In the genomic region with DNA sequence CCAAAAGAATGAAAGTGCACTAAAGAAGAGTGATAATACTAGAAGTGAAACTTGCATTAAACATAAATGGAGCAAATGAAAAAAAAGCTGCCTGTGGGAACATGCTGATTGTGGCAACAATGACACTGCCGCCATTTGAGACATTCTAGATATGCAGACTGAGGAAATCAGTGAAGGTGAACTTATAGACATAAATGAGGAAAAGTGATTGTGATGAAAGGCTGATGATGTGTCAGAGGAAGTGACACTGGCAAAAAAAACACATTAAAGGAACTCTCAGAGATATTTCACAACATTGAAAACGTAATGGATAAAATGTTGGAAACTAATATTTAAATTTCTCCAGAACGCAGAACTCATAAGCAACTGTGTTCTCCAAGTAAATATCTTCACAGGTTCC, we compare ENCODE assay signal across 13 cellular contexts. TPM values are rescaled to one million over a fixed set of nuclear protein-coding genes. Genes with fewer than 3 reads are reported as not detected.
DNase-seq lines count a peak whose midpoint lies in the region; ATAC-seq and TF ChIP-seq lines count a peak whose summit lies in the region.
"Had no signal": no experiment of that assay in that cellular context is flagged by ENCODE, and none has a peak within 500 bp of the region (broad histone marks: within the 10 kb centered on the region; RNA-seq: fewer than 3 reads in every experiment).

No MANE protein-coding gene starts in this region.

- H4K20me1 ChIP-seq in DOHH2 (ENCODE audit: control insufficient read depth, insufficient read depth, low read depth, low read length) (no peaks in the 10 kb centered on the region), SU-DHL-6 (ENCODE audit: low read depth, low read length) (no peaks in the 10 kb centered on the region)

- H3K4me1 Mint-ChIP-seq in stimulated activated effector memory CD8-positive, alpha-beta T cell treated with anti-CD3 and anti-CD28 coated beads, Interleukin-12 subunit alpha, Interleukin-12 subunit beta, amount 100 ng/mL, for 72 hours, result peaks cover 5% of the 10 kb centered on the region
- H3K4me1 Mint-ChIP-seq: activated T-helper 17 cell treated with anti-CD3 and anti-CD28 coated beads, Interleukin-2, amount 50 U/mL, for 72 hours had no signal

- WGBS in neuronal stem cell (ENCODE audit: extremely low coverage in 2 of 2, insufficient read length in 2 of 2, insufficient replicate concordance in 1 of 2), 2 donors, result no CpG with 5 or more reads among the region's 3 CpGs

- H3K36me3 ChIP-seq in DOHH2 (ENCODE audit: control insufficient read depth, low read length) (peaks cover 16% of the 10 kb centered on the region), SU-DHL-6 (ENCODE audit: low read length) (no peaks in the 10 kb centered on the region), neuronal stem cell (replicated peaks in 1 of 2; ENCODE audit: control insufficient read depth in 2 of 2, insufficient read depth in 2 of 2, low read length in 2 of 2) (peaks cover 5 to 26% of the 10 kb centered on the region in 2 donors)

- no peak overlapping the region for H4K91ac ChIP-seq in neuronal stem cell (ENCODE audit: low read depth, low read length, poor library complexity)

- no peaks in the 10 kb centered on the region for H3K9me3 Mint-ChIP-seq in stimulated activated effector memory CD8-positive, alpha-beta T cell treated with anti-CD3 and anti-CD28 coated beads, Interleukin-12 subunit alpha, Interleukin-12 subunit beta, amount 100 ng/mL, for 72 hours
- H3K9me3 Mint-ChIP-seq: activated T-helper 17 cell treated with anti-CD3 and anti-CD28 coated beads, Interleukin-2, amount 50 U/mL, for 72 hours; stimulated activated naive CD8-positive, alpha-beta T cell treated with anti-CD3 and anti-CD28 coated beads, Interleukin-15, Interleukin-2, amounts not matched to agents 100 ng/mL and 50 ng/mL, for 24 hours had no signal

- no peak overlapping the region for H3K27ac Mint-ChIP-seq in stimulated activated effector memory CD8-positive, alpha-beta T cell treated with anti-CD3 and anti-CD28 coated beads, Interleukin-12 subunit alpha, Interleukin-12 subunit beta, amount 100 ng/mL, for 72 hours
- H3K27ac Mint-ChIP-seq: activated T-helper 17 cell treated with anti-CD3 and anti-CD28 coated beads, Interleukin-2, amount 50 U/mL, for 72 hours; stimulated activated naive CD8-positive, alpha-beta T cell treated with anti-CD3 and anti-CD28 coated beads, Interleukin-15, Interleukin-2, amounts not matched to agents 100 ng/mL and 50 ng/mL, for 24 hours had no signal

- H3K9ac ChIP-seq in SU-DHL-6 (ENCODE audit: low read length), result no peak overlapping the region; the same call in 1 of the 2 replicates
- H3K9ac ChIP-seq in neuronal stem cell (ENCODE audit: low read depth, low read length, poor library complexity), result no peak overlapping the region
- H3K9ac ChIP-seq: parathyroid adenoma had no signal

- no peak overlapping the region for H3K4ac ChIP-seq in neuronal stem cell (ENCODE audit: low read length)

- no peak overlapping the region for H3K27ac ChIP-seq in DOHH2 (ENCODE audit: low read depth, low read length)
- H3K27ac ChIP-seq in SU-DHL-6 (ENCODE audit: low read depth, low read length), result no peak overlapping the region
- no peak overlapping the region for H3K27ac ChIP-seq in neuronal stem cell (replicated peaks; ENCODE audit: low read length)
- H3K27ac ChIP-seq: parathyroid adenoma had no signal

- H3K18ac ChIP-seq in neuronal stem cell (ENCODE audit: low read length), result no peak overlapping the region

- no peak overlapping the region for H2BK120ac ChIP-seq in neuronal stem cell (ENCODE audit: low read depth, low read length)

- no peak for ATAC-seq in stimulated activated effector memory CD8-positive, alpha-beta T cell treated with anti-CD3 and anti-CD28 coated beads, Interleukin-12 subunit alpha, Interleukin-12 subunit beta, amount 100 ng/mL, for 72 hours
- ATAC-seq in HG03571 (IDR thresholded peaks at IDR 0.05; ENCODE audit: unreplicated experiment), result no peak
- ATAC-seq: activated CD4-positive, CD25-positive, alpha-beta regulatory T cell treated with anti-CD3 and anti-CD28 coated beads, Interleukin-2, amount 50 U/mL, for 24 hours; activated T-helper 17 cell treated with anti-CD3 and anti-CD28 coated beads, Interleukin-2, amount 50 U/mL, for 72 hours had no signal

- H3K4me3 Mint-ChIP-seq in stimulated activated effector memory CD8-positive, alpha-beta T cell treated with anti-CD3 and anti-CD28 coated beads, Interleukin-12 subunit alpha, Interleukin-12 subunit beta, amount 100 ng/mL, for 72 hours, result no peak overlapping the region
- H3K4me3 Mint-ChIP-seq: activated T-helper 17 cell treated with anti-CD3 and anti-CD28 coated beads, Interleukin-2, amount 50 U/mL, for 72 hours; stimulated activated naive CD8-positive, alpha-beta T cell treated with anti-CD3 and anti-CD28 coated beads, Interleukin-15, Interleukin-2, amounts not matched to agents 100 ng/mL and 50 ng/mL, for 24 hours had no signal

- peak; percentile 33 for DNase-seq in Jurkat, Clone E6-1 (ENCODE audit: low read depth, low spot score)
- DNase-seq in kidney tubule cell (ENCODE audit: low spot score) (peak; percentile 25), H4 (ENCODE audit: low spot score) (no peak), neuronal stem cell (ENCODE audit: low spot score) (no peak)
- no peak for DNase-seq in stimulated activated effector memory CD8-positive, alpha-beta T cell treated with anti-CD3 and anti-CD28 coated beads, Interleukin-12 subunit alpha, Interleukin-12 subunit beta, amount 100 ng/mL, for 72 hours (ENCODE audit: low spot score in 2 of 2)
- DNase-seq: NCI-H2081 had no signal

- no peak overlapping the region for H2AK5ac ChIP-seq in neuronal stem cell (ENCODE audit: low read depth, low read length)

- H3K4me3 ChIP-seq in DOHH2 (ENCODE audit: low read length), result peak overlapping the region; percentile 97
- peak overlapping the region; percentile 90 for H3K4me3 ChIP-seq in Jurkat, Clone E6-1 (ENCODE audit: low read length)
- H3K4me3 ChIP-seq in SU-DHL-6 (ENCODE audit: insufficient read depth, low read length, poor library complexity, severe bottlenecking), result peak overlapping the region; percentile 74
- H3K4me3 ChIP-seq in neuronal stem cell (ENCODE audit: low read length in 2 of 2), result peak overlapping the region in 1 of 2 donors; percentile 82

- H3K9me2 ChIP-seq in DOHH2 (replicated peaks; ENCODE audit: control insufficient read depth, low read length), result no peaks in the 10 kb centered on the region
- no peaks in the 10 kb centered on the region for H3K9me2 ChIP-seq in SU-DHL-6 (replicated peaks; ENCODE audit: insufficient read depth, low read length)

- no peak overlapping the region for H2BK15ac ChIP-seq in neuronal stem cell (ENCODE audit: low read length)

- H3K9me3 ChIP-seq in DOHH2 (ENCODE audit: control insufficient read depth, insufficient read depth, low read length) (no peaks in the 10 kb centered on the region), SU-DHL-6 (ENCODE audit: insufficient read depth, low read length) (no peaks in the 10 kb centered on the region), neuronal stem cell (replicated peaks in 1 of 2; ENCODE audit: control insufficient read depth in 2 of 2, insufficient read depth in 1 of 2, low read depth in 1 of 2, low read length in 2 of 2) (peaks cover 4 to 6% of the 10 kb centered on the region in 2 donors)

- H3K79me1 ChIP-seq in neuronal stem cell (ENCODE audit: low read depth, low read length), result peaks cover 3% of the 10 kb centered on the region

- H3F3A ChIP-seq in DOHH2 (ENCODE audit: control insufficient read depth, insufficient read depth) (0 out of 2 replicates have a peak, but pooled peaks cover 2% of the 10 kb centered on the region), SU-DHL-6 (ENCODE audit: insufficient read depth) (no peaks in the 10 kb centered on the region)

- H2BK12ac ChIP-seq in neuronal stem cell (ENCODE audit: low read length), result no peak overlapping the region

- no peak overlapping the region for H3K23ac ChIP-seq in neuronal stem cell (ENCODE audit: low read depth, low read length, poor library complexity)

- TF ChIP-seq CTCF in DOHH2 (IDR thresholded peaks at IDR 0.05; ENCODE audit: low read depth, low read length, poor library complexity, severe bottlenecking) (no peak), SU-DHL-6 (IDR thresholded peaks at IDR 0.05; ENCODE audit: insufficient read depth, low read length, poor library complexity, severe bottlenecking) (no peak)

- no peak overlapping the region for H2AFZ ChIP-seq in SU-DHL-6 (ENCODE audit: low read depth, low read length, severe bottlenecking)
- no peak overlapping the region for H2AFZ ChIP-seq in neuronal stem cell (ENCODE audit: low read length)

- peaks cover 26% of the 10 kb centered on the region for H3K4me1 ChIP-seq in DOHH2 (ENCODE audit: control insufficient read depth, low read length)
- H3K4me1 ChIP-seq in neuronal stem cell (ENCODE audit: control insufficient read depth in 2 of 2, insufficient read depth in 1 of 2, low read depth in 1 of 2, low read length in 2 of 2), result peaks cover 3 to 5% of the 10 kb centered on the region in 2 donors
- H3K4me1 ChIP-seq: parathyroid adenoma had no signal

- H4K8ac ChIP-seq in neuronal stem cell (ENCODE audit: low read depth, low read length), result no peak overlapping the region

- H3K79me2 ChIP-seq in DOHH2 (ENCODE audit: control insufficient read depth, low read length) (peaks cover 85% of the 10 kb centered on the region), SU-DHL-6 (ENCODE audit: insufficient read depth, low read length) (peaks cover 72% of the 10 kb centered on the region)

- H3K27me3 ChIP-seq in DOHH2 (ENCODE audit: control insufficient read depth, low read length) (no peaks in the 10 kb centered on the region), SU-DHL-6 (ENCODE audit: low read length) (no peaks in the 10 kb centered on the region), neuronal stem cell (ENCODE audit: control insufficient read depth in 3 of 3, insufficient read depth in 3 of 3, low read depth in 1 of 3, low read length in 3 of 3) (no peaks in the 10 kb centered on the region)

- no peaks in the 10 kb centered on the region for H3K36me3 Mint-ChIP-seq in stimulated activated effector memory CD8-positive, alpha-beta T cell treated with anti-CD3 and anti-CD28 coated beads, Interleukin-12 subunit alpha, Interleukin-12 subunit beta, amount 100 ng/mL, for 72 hours

- peak overlapping the region; percentile 76 for H3K4me2 ChIP-seq in DOHH2 (ENCODE audit: low read length)
- H3K4me2 ChIP-seq in SU-DHL-6 (ENCODE audit: low read depth, low read length, poor library complexity, severe bottlenecking), result peak overlapping the region; percentile 91
- H3K4me2 ChIP-seq in neuronal stem cell (ENCODE audit: insufficient read depth, low read length, poor library complexity, severe bottlenecking), result no peak overlapping the region

- H2BK5ac ChIP-seq in neuronal stem cell (ENCODE audit: low read length), result no peak overlapping the region

- H3K14ac ChIP-seq in neuronal stem cell (ENCODE audit: low read length), result no peak overlapping the region

RNA-seq across cellular contexts. Expression of a gene that starts 1.2 kb away (rescaled TPM):
- polyA plus RNA-seq in Jurkat, Clone E6-1 (2012; ENCODE audit: insufficient read depth, insufficient read length), result 15.7 TPM
- 37.2 and 44.9 TPM in 2 replicates for total RNA-seq in H4 (2014; rRNA removed; shearing (Covaris generic))
- polyA plus RNA-seq in neuronal stem cell (2013, experiment 1 of 2), result 13.7 TPM
- polyA plus RNA-seq in neuronal stem cell (2013, experiment 2 of 2), result 14.6 TPM

RNA-seq across cellular contexts. Expression of a gene that starts 1.4 kb away (rescaled TPM):
- polyA plus RNA-seq in Jurkat, Clone E6-1 (2012; ENCODE audit: insufficient read depth, insufficient read length), result 60.1 TPM
- 60.2 and 76.2 TPM in 2 replicates for total RNA-seq in H4 (2014; rRNA removed; shearing (Covaris generic))
- polyA plus RNA-seq in neuronal stem cell (2013, experiment 1 of 2), result 127 TPM
- 127 TPM for polyA plus RNA-seq in neuronal stem cell (2013, experiment 2 of 2)

Comparison
In these comparisons a context has a peak if more than half of its experiments do, and no peak if none do; other contexts are left out.
1. DNase-seq: peak in Jurkat, Clone E6-1 (single experiment) and kidney tubule cell (single experiment); none in stimulated activated effector memory CD8-positive, alpha-beta T cell treated with anti-CD3 and anti-CD28 coated beads, Interleukin-12 subunit alpha, Interleukin-12 subunit beta, amount 100 ng/mL, for 72 hours (0 of 2), H4 (single experiment) and neuronal stem cell (single experiment).